20 cellular contexts compared by ENCODE assay signal in the genomic region with DNA sequence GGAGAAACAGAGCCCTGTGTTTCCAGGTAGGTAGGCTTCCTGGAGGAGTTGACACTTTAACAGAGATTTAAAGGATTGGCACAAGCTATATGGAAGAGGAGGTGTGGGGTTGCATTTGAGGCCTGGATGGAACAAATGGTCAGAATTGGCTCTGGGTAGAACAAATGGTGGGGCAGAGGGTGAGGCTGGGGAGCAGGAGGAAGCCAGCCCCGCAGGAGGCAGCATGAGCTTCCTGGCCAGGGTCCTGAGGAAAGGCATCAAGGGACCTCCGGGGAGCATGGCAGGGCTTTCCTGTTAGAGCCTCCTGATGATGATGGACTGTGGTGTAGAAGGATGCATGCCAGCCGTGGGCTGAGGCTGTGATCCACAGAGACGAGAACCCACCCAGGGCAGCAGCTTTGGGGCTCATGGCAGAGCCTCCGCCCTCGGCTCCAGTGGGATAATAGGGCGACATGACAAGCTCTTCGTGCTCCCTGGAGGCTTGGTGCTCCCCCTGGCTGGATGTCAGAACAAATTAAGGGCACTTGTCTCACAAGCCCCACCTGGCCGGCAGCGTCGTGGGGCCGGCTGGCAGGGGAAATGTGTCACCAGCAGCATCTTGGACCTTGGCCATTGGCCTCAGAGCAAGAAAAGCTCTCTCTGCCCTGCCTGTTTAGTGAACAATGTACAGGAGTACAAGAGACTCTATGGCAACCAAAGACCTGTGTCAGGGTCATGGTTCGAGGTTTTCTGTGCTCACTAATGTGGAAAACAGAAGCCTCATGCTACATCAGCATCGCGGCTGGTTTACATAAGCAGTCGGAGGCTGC.
DNase-seq lines count a peak whose midpoint lies in the region; ATAC-seq, FAIRE-seq and TF ChIP-seq lines count a peak whose summit lies in the region.
"Had no signal": no experiment of that assay in that cellular context is flagged by ENCODE, and none has a peak within 500 bp of the region (broad histone marks: within the 10 kb centered on the region; RNA-seq: fewer than 3 reads in every experiment).

No MANE protein-coding gene starts in this region.

- peak; percentile 50 for ATAC-seq in Right ventricle myocardium inferior
- peak; percentile 30 for ATAC-seq in body of pancreas
- peak; percentile 76 for ATAC-seq in HepG2
- ATAC-seq in HG03354 (IDR thresholded peaks at IDR 0.05; ENCODE audit: poor library complexity, severe bottlenecking, unreplicated experiment) = no peak
- no peak for ATAC-seq in PC-3
- ATAC-seq: stimulated activated naive B cell treated with anti-CD40 and anti-IgM and Interleukin-4, amounts not matched to agents 10 μg/mL and 1 μg/mL and 100 μg/mL, for 72 hours had no signal

- no peaks in the 10 kb centered on the region for H3F3A ChIP-seq in PC-3 (ENCODE audit: low read length, unreplicated experiment)

- H3K36me3 ChIP-seq in right atrium auricular region (no peaks in the 10 kb centered on the region), body of pancreas (replicated peaks in 1 of 2; ENCODE audit: insufficient read depth in 1 of 2, low read depth in 2 of 2) (no peaks in the 10 kb centered on the region), HepG2 (replicated peaks in 1 of 2; ENCODE audit: control insufficient read depth in 1 of 2, insufficient read depth in 2 of 2, low read length in 2 of 2) (no peaks in the 10 kb centered on the region), thyroid gland (no peaks in the 10 kb centered on the region), PC-3 (ENCODE audit: low read depth, low read length) (no peaks in the 10 kb centered on the region)
- H3K36me3 ChIP-seq: neutrophil, upper lobe of left lung had no signal

- intact Hi-C loops in Right ventricle myocardium inferior (cut with DNase I) = no loop called here
- intact Hi-C loops in body of pancreas (cut with DNase I) = no loop called here
- intact Hi-C loops in HepG2 (cut with micrococcal nuclease; ENCODE audit: unreplicated experiment) = loop anchor here (5.0 kb wide), 1 partner anchor 152 kb away; a partner anchor contains a TSS
- intact Hi-C loops in thyroid gland (cut with DNase I) = no loop called here
- intact Hi-C loops in PC-3 (cut with micrococcal nuclease) = no loop called here

- H3K9me3 ChIP-seq in right atrium auricular region (no peaks in the 10 kb centered on the region), body of pancreas (no peaks in the 10 kb centered on the region), HepG2 (ENCODE audit: low read length) (no peaks in the 10 kb centered on the region), thyroid gland (no peaks in the 10 kb centered on the region), PC-3 (ENCODE audit: low read length) (no peaks in the 10 kb centered on the region)
- H3K9me3 ChIP-seq: neutrophil, upper lobe of left lung had no signal

- no peak for TF ChIP-seq RAD21 in HepG2 (CRISPR knock-in tag; IDR thresholded peaks at IDR 0.05)

- H3K4me1 ChIP-seq in right atrium auricular region = no peaks in the 10 kb centered on the region
- H3K4me1 ChIP-seq in body of pancreas = peaks cover 6% of the 10 kb centered on the region
- peaks cover 72% of the 10 kb centered on the region for H3K4me1 ChIP-seq in HepG2 (ENCODE audit: insufficient read depth, low read length)
- H3K4me1 ChIP-seq in thyroid gland = peaks cover 16% of the 10 kb centered on the region in 2 donors
- H3K4me1 ChIP-seq in PC-3 (ENCODE audit: insufficient read depth, low read length) = no peaks in the 10 kb centered on the region
- H3K4me1 ChIP-seq: upper lobe of left lung had no signal

- H3K27me3 ChIP-seq in right atrium auricular region (no peaks in the 10 kb centered on the region), body of pancreas (no peaks in the 10 kb centered on the region), HepG2 (ENCODE audit: control insufficient read depth in 1 of 2, insufficient read depth in 2 of 2, low read length in 2 of 2) (no peaks in the 10 kb centered on the region; a peak in 1 of 5 replicates), thyroid gland (no peaks in the 10 kb centered on the region), PC-3 (ENCODE audit: low read length) (no peaks in the 10 kb centered on the region)
- H3K27me3 ChIP-seq: neutrophil, upper lobe of left lung had no signal

- no peaks in the 10 kb centered on the region for H4K20me1 ChIP-seq in HepG2 (ENCODE audit: insufficient read depth, low read length)
- no peaks in the 10 kb centered on the region for H4K20me1 ChIP-seq in PC-3 (ENCODE audit: low read length)

- no peak overlapping the region for H3K4me3 ChIP-seq in right atrium auricular region
- H3K4me3 ChIP-seq in body of pancreas = no peak overlapping the region
- H3K4me3 ChIP-seq in HepG2 (replicated peaks in 1 of 3; ENCODE audit: insufficient read depth in 1 of 3, low read depth in 2 of 3, low read length in 3 of 3) = no peak overlapping the region
- no peak overlapping the region for H3K4me3 ChIP-seq in thyroid gland (replicated peaks in 1 of 3)
- H3K4me3 ChIP-seq in PC-3 (ENCODE audit: low read length) = no peak overlapping the region
- H3K4me3 ChIP-seq: upper lobe of left lung had no signal

- DNase-seq in Right ventricle myocardium inferior (ENCODE audit: missing footprints) (no peak), right atrium auricular region (ENCODE audit: low spot score) (no peak), body of pancreas (peak in 2 of 4 donors; percentile 10 to 14), HepG2 (ENCODE audit: low spot score) (peak; percentile 60), thyroid gland (peak; percentile 89 to 92), RWPE1 (ENCODE audit: low spot score) (no peak), PC-3 (no peak)
- DNase-seq: activated CD4-positive, alpha-beta T cell treated with anti-CD3 and anti-CD28 coated beads for 48 hours; activated effector memory CD4-positive, alpha-beta T cell treated with Interleukin-2 at 50 U/mL for 16 hours; CD4-positive, alpha-beta T cell; effector CD4-positive, alpha-beta T cell; EL; GOT3; immature natural killer cell; NCI-H2081 treated with DMSO at 0.1 percent for 48 hours; NCI-H69; stimulated activated naive B cell treated with anti-CD40 and anti-IgM and Interleukin-4, amounts not matched to agents 10 μg/mL and 1 μg/mL and 100 μg/mL, for 72 hours had no signal

- TF ChIP-seq EP300 in HepG2 (IDR thresholded peaks at IDR 0.05; ENCODE audit: low read depth in 2 of 2, low read length in 2 of 2) (peak in 1 of 2 experiments; percentile 29; a peak in 1 of 4 replicates), HepG2 (CRISPR knock-in tag; IDR thresholded peaks at IDR 0.05; ENCODE audit: borderline replicate concordance) (no peak)

- BruUV-seq in HepG2 (replicated peaks; lab: Mats Ljungman, UMichigan) (no TSS peak), PC-3 (replicated peaks; lab: Mats Ljungman, UMichigan) (no TSS peak)

- H3K9ac ChIP-seq in HepG2 (ENCODE audit: insufficient read depth, low read depth, low read length) (no peak overlapping the region), PC-3 (ENCODE audit: low read length) (no peak overlapping the region)

- H3K9me2 ChIP-seq in PC-3 (replicated peaks; ENCODE audit: low read length) = no peaks in the 10 kb centered on the region

- FAIRE-seq in HepG2 (lab: Jason Lieb, UNC) = peak; percentile 71

- H2AFZ ChIP-seq in HepG2 (ENCODE audit: low read length) = no peak overlapping the region
- no peak overlapping the region for H2AFZ ChIP-seq in PC-3 (ENCODE audit: low read length)

- H3K79me2 ChIP-seq in HepG2 (ENCODE audit: insufficient read depth, low read length) = no peaks in the 10 kb centered on the region
- no peaks in the 10 kb centered on the region for H3K79me2 ChIP-seq in PC-3 (ENCODE audit: low read length)

- TF ChIP-seq POLR2A in body of pancreas (IDR thresholded peaks at IDR 0.05) (no peak), HepG2 (IDR thresholded peaks at IDR 0.05; ENCODE audit: insufficient read depth in 1 of 2, low read depth in 2 of 2, low read length in 2 of 2) (no peak), thyroid gland (IDR thresholded peaks at IDR 0.05) (no peak)

- H3K27ac ChIP-seq in right atrium auricular region (no peak overlapping the region), body of pancreas (no peak overlapping the region), HepG2 (ENCODE audit: extremely low read length, insufficient read depth, low read length) (no peak overlapping the region), thyroid gland (peak overlapping the region; percentile 1 to 39 (median 20)), RWPE1 (no peak overlapping the region), PC-3 (ENCODE audit: low read length) (no peak overlapping the region)
- H3K27ac ChIP-seq: neutrophil, upper lobe of left lung had no signal

- POLR2A ChIA-PET in HepG2 (lab: Yijun Ruan, JAX) = interaction anchor here (0.9 to 1.7 kb wide), 3 partner anchors 11 to 26 kb away, joined by 3 to 6 read pairs (median 6); no protein-coding TSS in a partner anchor
- POLR2A ChIA-PET in RWPE1 (lab: Yijun Ruan, JAX; ENCODE audit: low non-redundant PET) = no interaction called here
- POLR2A ChIA-PET in PC-3 (lab: Charles Lee; ENCODE audit: unreplicated experiment) = no interaction called here

- in situ Hi-C loops in HepG2 (cut with HindIII; ENCODE audit: extremely low pct_ligation_motif_present, low pct_unique_long_range_greater_than_20kb) = no loop called here

- WGBS in body of pancreas, 2 donors = 31 to 43% methylated on average over 6 to 11 of the region's 16 CpGs
- WGBS in HepG2 (ENCODE audit: low lambda C conversion rate) = 23% methylated on average over 16 of the region's 16 CpGs
- 18 to 19% methylated on average over 11 to 16 of the region's 16 CpGs for WGBS in thyroid gland, 2 donors

- no peak for TF ChIP-seq CTCF in right atrium auricular region (IDR thresholded peaks at IDR 0.05)
- no peak for TF ChIP-seq CTCF in body of pancreas (IDR thresholded peaks at IDR 0.05)
- peak; percentile 8; the same call in 1 of the 2 replicates for TF ChIP-seq CTCF in HepG2 (CRISPR knock-in tag; IDR thresholded peaks at IDR 0.05)
- TF ChIP-seq CTCF in thyroid gland (IDR thresholded peaks at IDR 0.05) = peak in 1 of 6 experiments; percentile 21
- no peak for TF ChIP-seq CTCF in RWPE1 (conservative IDR thresholded peaks at IDR 0.05; ENCODE audit: low read depth)
- TF ChIP-seq CTCF in PC-3 (conservative IDR thresholded peaks at IDR 0.05; ENCODE audit: low read depth, low read length) = no peak

- H3K4me2 ChIP-seq in HepG2 (ENCODE audit: low read depth, low read length) = peak overlapping the region; percentile 26
- no peak overlapping the region for H3K4me2 ChIP-seq in PC-3 (ENCODE audit: low read length)

- CTCF ChIA-PET in HepG2 (lab: Yijun Ruan, JAX; ENCODE audit: low intra/inter-chr PET ratio, low total read pairs) = no interaction called here
- CTCF ChIA-PET in RWPE1 (lab: Yijun Ruan, JAX) = interaction anchor here (0.7 to 1.0 kb wide), 2 partner anchors 154 to 259 kb away, joined by 3 to 4 read pairs; no protein-coding TSS in a partner anchor
- CTCF ChIA-PET in PC-3 (lab: Charles Lee) = no interaction called here

TF ChIP-seq in HepG2, 621 proteins besides CTCF, POLR2A, EP300 and RAD21 (continues in another document):
- no peak for TF ChIP-seq SOX6 (IDR thresholded peaks at IDR 0.05)
- TF ChIP-seq SOX6 (CRISPR knock-in tag; IDR thresholded peaks at IDR 0.05) = peak; percentile 65

Comparison
In these comparisons a context has a peak if more than half of its experiments do, and no peak if none do; other contexts are left out.
1. ATAC-seq: peak in Right ventricle myocardium inferior (single experiment), body of pancreas (single experiment) and HepG2 (single experiment); none in HG03354 (single experiment) and PC-3 (single experiment).
2. DNase-seq: peak in HepG2 (single experiment) and thyroid gland (2 of 2); none in Right ventricle myocardium inferior (single experiment), right atrium auricular region (single experiment), RWPE1 (single experiment) and PC-3 (single experiment).
3. H3K27ac ChIP-seq: peak in thyroid gland (3 of 3); none in right atrium auricular region (0 of 2), body of pancreas (0 of 4), HepG2 (single experiment), RWPE1 (single experiment) and PC-3 (single experiment).